10 cellular contexts compared by ENCODE assay signal in the genomic region with DNA sequence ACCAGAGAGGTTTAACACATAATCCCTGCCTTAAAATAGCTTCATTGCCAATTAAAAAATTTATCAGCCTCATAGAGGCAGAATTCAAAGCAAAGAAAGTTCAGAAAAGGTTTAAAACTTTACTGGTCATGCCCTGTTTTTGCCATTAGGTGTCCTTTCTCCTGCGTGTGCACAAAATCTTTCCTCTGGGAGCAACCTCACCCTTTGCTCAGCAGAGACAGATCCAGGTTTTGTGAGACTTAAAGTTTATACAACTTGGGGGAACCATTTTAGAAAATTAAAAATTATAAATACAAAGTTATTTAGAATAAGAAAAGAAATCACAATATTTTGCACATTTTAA. TPM values are rescaled to one million over a fixed set of nuclear protein-coding genes. Genes with fewer than 3 reads are reported as not detected.
DNase-seq lines count a peak whose midpoint lies in the region; ATAC-seq, FAIRE-seq and TF ChIP-seq lines count a peak whose summit lies in the region.
"Had no signal": no experiment of that assay in that cellular context is flagged by ENCODE, and none has a peak within 500 bp of the region (broad histone marks: within the 10 kb centered on the region; RNA-seq: fewer than 3 reads in every experiment).

No MANE protein-coding gene starts in this region.

- H3K36me3 ChIP-seq in DND-41 (ENCODE audit: insufficient read depth, low read length): no peaks in the 10 kb centered on the region
- H3K36me3 ChIP-seq in HepG2 (replicated peaks in 1 of 2; ENCODE audit: control insufficient read depth in 1 of 2, insufficient read depth in 2 of 2, low read length in 2 of 2): no peaks in the 10 kb centered on the region

- no peak for TF ChIP-seq POLR2A in HepG2 (IDR thresholded peaks at IDR 0.05; ENCODE audit: insufficient read depth in 1 of 2, low read depth in 2 of 2, low read length in 2 of 2)

- H3K79me2 ChIP-seq in DND-41 (ENCODE audit: insufficient read depth, low read length): no peaks in the 10 kb centered on the region
- no peaks in the 10 kb centered on the region for H3K79me2 ChIP-seq in HepG2 (ENCODE audit: insufficient read depth, low read length)

- intact Hi-C loops in HepG2 (cut with micrococcal nuclease; ENCODE audit: unreplicated experiment): loop anchor here (2.0 kb wide), 1 partner anchor 61 kb away; no protein-coding TSS in a partner anchor

- H3K27ac ChIP-seq in DND-41 (ENCODE audit: low read length) (no peak overlapping the region), HepG2 (ENCODE audit: extremely low read length, insufficient read depth, low read length) (peak overlapping the region; percentile 53)

- no peak overlapping the region for H3K4me2 ChIP-seq in DND-41 (ENCODE audit: insufficient read depth, low read length)
- peak overlapping the region; percentile 86 for H3K4me2 ChIP-seq in HepG2 (ENCODE audit: low read depth, low read length)

- POLR2A ChIA-PET in HepG2 (lab: Yijun Ruan, JAX): no interaction called here

- no peak for ATAC-seq in DND-41 (ENCODE audit: insufficient read depth, low read depth)
- ATAC-seq in HepG2: peak; percentile 77
- no peak for ATAC-seq in GM19455 (IDR thresholded peaks at IDR 0.05; ENCODE audit: unreplicated experiment)
- ATAC-seq: esophagus mucosa had no signal

- CTCF ChIA-PET in HepG2 (lab: Yijun Ruan, JAX; ENCODE audit: low intra/inter-chr PET ratio, low total read pairs): no interaction called here

- no peaks in the 10 kb centered on the region for H4K20me1 ChIP-seq in DND-41 (ENCODE audit: insufficient read depth, low read length)
- no peaks in the 10 kb centered on the region for H4K20me1 ChIP-seq in HepG2 (ENCODE audit: insufficient read depth, low read length)

- WGBS in HepG2 (ENCODE audit: low lambda C conversion rate): 0% methylated on average over 1 of the region's 1 CpG

- H3K4me3 ChIP-seq in DND-41 (ENCODE audit: low read depth in 1 of 2, low read length in 2 of 2) (no peak overlapping the region), astrocyte of the cerebellum (ENCODE audit: low read depth, low read length) (no peak overlapping the region), HepG2 (replicated peaks in 1 of 3; ENCODE audit: insufficient read depth in 1 of 3, low read depth in 2 of 3, low read length in 3 of 3) (peak overlapping the region; percentile 21 to 61 (median 48); a peak in 4 of 6 replicates)

- in situ Hi-C loops in astrocyte of the cerebellum (cut with HindIII; ENCODE audit: low sequenced_read_pairs): no loop called here
- in situ Hi-C loops in HepG2 (cut with HindIII; ENCODE audit: extremely low pct_ligation_motif_present, low pct_unique_long_range_greater_than_20kb): no loop called here

- H3K9me3 ChIP-seq in DND-41 (ENCODE audit: insufficient read depth, low read length, severe bottlenecking): no peaks in the 10 kb centered on the region
- no peaks in the 10 kb centered on the region for H3K9me3 ChIP-seq in HepG2 (ENCODE audit: low read length)

- TF ChIP-seq CTCF in DND-41 (IDR thresholded peaks at IDR 0.05; ENCODE audit: borderline replicate concordance, extremely low read depth, low read length, poor library complexity, severe bottlenecking) (peak; percentile 47), astrocyte of the cerebellum (IDR thresholded peaks at IDR 0.05; ENCODE audit: low read depth, low read length, missing control alignments) (peak; percentile 68), HepG2 (CRISPR knock-in tag; IDR thresholded peaks at IDR 0.05) (peak; percentile 57)

- H3K4me1 ChIP-seq in DND-41 (ENCODE audit: insufficient read depth, low read length) (no peaks in the 10 kb centered on the region), HepG2 (ENCODE audit: insufficient read depth, low read length) (peaks cover 50% of the 10 kb centered on the region)

- BruUV-seq in HepG2 (replicated peaks; lab: Mats Ljungman, UMichigan): no TSS peak

- H3K9ac ChIP-seq in DND-41 (ENCODE audit: low read depth, low read length) (no peak overlapping the region), HepG2 (ENCODE audit: insufficient read depth, low read depth, low read length) (peak overlapping the region; percentile 31; the same call in 1 of the 2 replicates)

- DNase-seq in DND-41: no peak
- peak; percentile 39 for DNase-seq in HuH-7 (ENCODE audit: low spot score)
- no peak for DNase-seq in astrocyte of the cerebellum (ENCODE audit: low read depth)
- peak; percentile 34 for DNase-seq in HepG2 (ENCODE audit: low spot score)
- no peak for DNase-seq in anterior cingulate cortex (lab: John Stamatoyannopoulos, UW)
- DNase-seq in SK-N-DZ (ENCODE audit: low spot score): no peak
- DNase-seq in activated T-cell treated with anti-CD3 and anti-CD28 coated beads for 4 hours: no peak

- no peaks in the 10 kb centered on the region for H3K27me3 ChIP-seq in DND-41 (ENCODE audit: insufficient read depth, low read length, poor library complexity)
- H3K27me3 ChIP-seq in HepG2 (ENCODE audit: control insufficient read depth in 1 of 2, insufficient read depth in 2 of 2, low read length in 2 of 2): no peaks in the 10 kb centered on the region

- H2AFZ ChIP-seq in DND-41 (ENCODE audit: low read depth, low read length): no peak overlapping the region
- H2AFZ ChIP-seq in HepG2 (ENCODE audit: low read length): peak overlapping the region; percentile 96

- no peak for TF ChIP-seq RAD21 in HepG2 (CRISPR knock-in tag; IDR thresholded peaks at IDR 0.05)

- TF ChIP-seq EP300 in HepG2 (IDR thresholded peaks at IDR 0.05; ENCODE audit: low read depth in 2 of 2, low read length in 2 of 2) (no peak), HepG2 (CRISPR knock-in tag; IDR thresholded peaks at IDR 0.05; ENCODE audit: borderline replicate concordance) (no peak)

- peak; percentile 12 for FAIRE-seq in HepG2 (lab: Jason Lieb, UNC)

TF ChIP-seq in HepG2, 621 proteins besides CTCF, POLR2A, EP300 and RAD21 (continues in another document):
- peak; percentile 56 for TF ChIP-seq STAG1 (CRISPR knock-in tag; IDR thresholded peaks at IDR 0.05)
- TF ChIP-seq THRA (CRISPR knock-in tag; IDR thresholded peaks at IDR 0.05; ENCODE audit: borderline replicate concordance): no peak
- TF ChIP-seq CREB1 (IDR thresholded peaks at IDR 0.05): no peak
- 0 out of 2 replicates have a peak, but pooled peaks have one; percentile 4 for TF ChIP-seq CREB1 (CRISPR knock-in tag; IDR thresholded peaks at IDR 0.05)

RNA-seq across cellular contexts. Expression of gene SLC22A16, which starts 41.8 kb away (rescaled TPM):
- total RNA-seq in HepG2 (2016; rRNA removed; fragmentation: Illumina TruSeq; extraction: Trizol): not detected in 2 replicates
- not detected in 2 replicates for total RNA-seq in HepG2 (2016; cell fraction: cytosol; rRNA removed; fragmentation: Illumina TruSeq; extraction: Trizol; ENCODE audit: low read depth)
- not detected in 2 replicates for total RNA-seq in HepG2 (2016; cell fraction: insoluble cytoplasmic fraction; rRNA removed; fragmentation: Illumina TruSeq; extraction: Trizol)
- not detected in 2 replicates for total RNA-seq in HepG2 (2016; cell fraction: membrane; rRNA removed; fragmentation: Illumina TruSeq; extraction: Trizol)
- total RNA-seq in HepG2 (2016; cell fraction: nucleus; rRNA removed; fragmentation: Illumina TruSeq; extraction: Trizol): not detected in 2 replicates
- polyA plus RNA-seq in HepG2 (2011; rRNA removed): 0.04 and 0.16 TPM in 2 replicates
- 0.12 TPM in 2 replicates for polyA plus RNA-seq in HepG2 (2011; cell fraction: cytosol; rRNA removed)
- 0.16 and 0.26 TPM in 2 replicates for polyA plus RNA-seq in HepG2 (2011; cell fraction: nucleus; rRNA removed)
- polyA plus RNA-seq in HepG2 (2012): 0.32 and 0.34 TPM in 2 replicates
- not detected in 2 replicates for polyA plus RNA-seq in HepG2 (2016; cell fraction: cytosol; fragmentation: Illumina TruSeq; extraction: Trizol; ENCODE audit: low read depth)
- polyA plus RNA-seq in HepG2 (2016; cell fraction: insoluble cytoplasmic fraction; fragmentation: Illumina TruSeq; extraction: Trizol; ENCODE audit: low read depth): not detected in 2 replicates
- not detected in 2 replicates for polyA plus RNA-seq in HepG2 (2016; cell fraction: membrane; fragmentation: Illumina TruSeq; extraction: Trizol; ENCODE audit: low read depth)
- not detected in 2 replicates for polyA plus RNA-seq in HepG2 (2016; cell fraction: nucleus; fragmentation: Illumina TruSeq; extraction: Trizol; ENCODE audit: insufficient read depth, low read depth)
- polyA minus RNA-seq in HepG2 (2011; rRNA and poly(A)+ RNA removed; ENCODE audit: low replicate concordance): 0.26 TPM in 1 of 2 replicates, not detected in the other
- not detected in 2 replicates for polyA minus RNA-seq in HepG2 (2011; cell fraction: cytosol; rRNA and poly(A)+ RNA removed)
- not detected in 2 replicates for polyA minus RNA-seq in HepG2 (2011; cell fraction: nucleus; rRNA and poly(A)+ RNA removed)
- 0.80 and 0.95 TPM in 2 replicates for polyA plus RNA-seq in SK-N-DZ (2014; cell fraction: cytosol; rRNA removed)
- 0.40 and 1.0 TPM in 2 replicates for polyA plus RNA-seq in SK-N-DZ (2014; cell fraction: nucleus; rRNA removed)
- total RNA-seq: esophagus mucosa had no signal
- polyA plus RNA-seq: IgD-negative memory B cell had no signal

Comparison
In these comparisons a context has a peak if more than half of its experiments do, and no peak if none do; other contexts are left out.
1. DNase-seq: peak in HuH-7 (single experiment) and HepG2 (single experiment); none in DND-41 (single experiment), astrocyte of the cerebellum (single experiment), anterior cingulate cortex (0 of 58), SK-N-DZ (single experiment) and activated T-cell treated with anti-CD3 and anti-CD28 coated beads for 4 hours (single experiment).
2. H3K4me3 ChIP-seq: peak in HepG2 (3 of 3); none in DND-41 (0 of 2) and astrocyte of the cerebellum (single experiment).
3. Peak in every context shown above with its lines, with median percentiles within 50 percentile points of each other: CTCF ChIP-seq.